Comparison of ENCODE assay signal across 11 cellular contexts in genomic region chr9:133754187-133754586, GRCh38.
"Had no signal": no experiment of that assay in that cellular context is flagged by ENCODE, and none has a peak within 500 bp of the region (broad histone marks: within the 10 kb centered on the region; RNA-seq: fewer than 3 reads in every experiment).

No MANE protein-coding gene starts in this region.

- H3K36me3 ChIP-seq: esophagus muscularis mucosa, pancreas had no signal

- H3K4me3 ChIP-seq: esophagus muscularis mucosa, pancreas, tibial artery had no signal

- DNase-seq: activated CD4-positive, alpha-beta T cell treated with anti-CD3 and anti-CD28 coated beads, Interleukin-2, amount 50 U/mL, for 48 hours; activated gamma-delta T cell; activated T-cell treated with anti-CD3 and anti-CD28 coated beads, Interleukin-2, amount 50 U/mL, for 4 hours; cortex of kidney; effector CD4-positive, alpha-beta T cell; hippocampal formation; T-helper 1 cell had no signal

- FAIRE-seq: pancreas had no signal

- H3K27me3 ChIP-seq: pancreas had no signal

- H3K27ac ChIP-seq: esophagus muscularis mucosa, pancreas, tibial artery, VCaP had no signal

- H3K9me3 ChIP-seq: esophagus muscularis mucosa, pancreas, tibial artery had no signal

- H3K4me1 ChIP-seq: pancreas, tibial artery had no signal
